ENCODE assay signal across 34 cellular contexts in genomic region chr10:52368725-52369124, GRCh38. TPM values are rescaled to one million over a fixed set of nuclear protein-coding genes. Genes with fewer than 3 reads are reported as not detected.
DNase-seq lines count a peak whose midpoint lies in the region; ATAC-seq and TF ChIP-seq lines count a peak whose summit lies in the region.
"Had no signal": no experiment of that assay in that cellular context is flagged by ENCODE, and none has a peak within 500 bp of the region (broad histone marks: within the 10 kb centered on the region; RNA-seq: fewer than 3 reads in every experiment).

No MANE protein-coding gene starts in this region.

- H3K9me3 Mint-ChIP-seq in neural progenitor cell (peaks cover 24% of the 10 kb centered on the region), natural killer cell (no peaks in the 10 kb centered on the region)
- H3K9me3 Mint-ChIP-seq: activated CD4-positive, alpha-beta T cell treated with anti-CD3 and anti-CD28 coated beads, Interleukin-2, amount 10 ng/mL, durations not matched to agents 24 days and 14 days had no signal

- H4K20me1 ChIP-seq in PC-3 (ENCODE audit: low read length): no peaks in the 10 kb centered on the region
- H4K20me1 ChIP-seq in neural progenitor cell (ENCODE audit: low read depth): no peaks in the 10 kb centered on the region
- H4K20me1 ChIP-seq: BLaER1 had no signal

- POLR2A ChIA-PET in PC-3 (lab: Charles Lee; ENCODE audit: unreplicated experiment): no interaction called here

- H3K27ac Mint-ChIP-seq in neural progenitor cell (no peak overlapping the region), natural killer cell (no peak overlapping the region)
- H3K27ac Mint-ChIP-seq: activated CD4-positive, alpha-beta T cell treated with anti-CD3 and anti-CD28 coated beads, Interleukin-2, amount 10 ng/mL, durations not matched to agents 24 days and 14 days; activated T-helper 2 cell treated with anti-CD3 and anti-CD28 coated beads, Interferon-gamma antibody, Interleukin-2, Interleukin-4, amounts not matched to agents 10 μg/mL and 5 μg/mL and 100 μg/mL, durations not matched to agents 14 hours and 24 hours and 36 hours; brain had no signal

- H3K36me3 ChIP-seq in PC-3 (ENCODE audit: low read depth, low read length) (no peaks in the 10 kb centered on the region), neural progenitor cell (no peaks in the 10 kb centered on the region)
- H3K36me3 ChIP-seq: BLaER1, right atrium auricular region, SJCRH30, uterus had no signal

- H3K27ac ChIP-seq in PC-3 (ENCODE audit: low read length) (no peak overlapping the region), neural progenitor cell (no peak overlapping the region)
- H3K27ac ChIP-seq: BLaER1, dorsolateral prefrontal cortex, right atrium auricular region, SJCRH30, uterus, VCaP had no signal

- H3K9me2 ChIP-seq in PC-3 (replicated peaks; ENCODE audit: low read length): no peaks in the 10 kb centered on the region

- H3K79me2 ChIP-seq in PC-3 (ENCODE audit: low read length) (no peaks in the 10 kb centered on the region), neural progenitor cell (ENCODE audit: low read depth) (no peaks in the 10 kb centered on the region)

- H3K27me3 Mint-ChIP-seq in neural progenitor cell (ENCODE audit: insufficient read depth, low read depth): peaks cover 2% of the 10 kb centered on the region
- H3K27me3 Mint-ChIP-seq in natural killer cell (ENCODE audit: low read depth in 2 of 2): peaks cover 0 to 3% of the 10 kb centered on the region in 2 donors
- H3K27me3 Mint-ChIP-seq: activated CD4-positive, alpha-beta T cell treated with anti-CD3 and anti-CD28 coated beads, Interleukin-2, amount 10 ng/mL, durations not matched to agents 24 days and 14 days had no signal

- H3K36me3 Mint-ChIP-seq in neural progenitor cell: no peaks in the 10 kb centered on the region
- H3K36me3 Mint-ChIP-seq in natural killer cell: no peaks in the 10 kb centered on the region
- H3K36me3 Mint-ChIP-seq: brain had no signal

- no TSS peak for BruUV-seq in PC-3 (replicated peaks; lab: Mats Ljungman, UMichigan)

- no peaks in the 10 kb centered on the region for H3K9me3 ChIP-seq in PC-3 (ENCODE audit: low read length)
- H3K9me3 ChIP-seq in neural progenitor cell (ENCODE audit: low read depth): peaks cover 4% of the 10 kb centered on the region
- H3K9me3 ChIP-seq: right atrium auricular region, SJCRH30, uterus had no signal

- H3K9ac ChIP-seq in PC-3 (ENCODE audit: low read length) (no peak overlapping the region), neural progenitor cell (no peak overlapping the region)
- H3K9ac ChIP-seq: BLaER1 had no signal

- H3K4me3 ChIP-seq in PC-3 (ENCODE audit: low read length): no peak overlapping the region
- no peak overlapping the region for H3K4me3 ChIP-seq in epithelial cell of esophagus (ENCODE audit: low read length)
- no peak overlapping the region for H3K4me3 ChIP-seq in neural progenitor cell
- H3K4me3 ChIP-seq: BLaER1, dorsolateral prefrontal cortex, GM12878, right atrium auricular region, SJCRH30, uterus had no signal

- H3F3A ChIP-seq in PC-3 (ENCODE audit: low read length, unreplicated experiment) (no peaks in the 10 kb centered on the region), neural progenitor cell (ENCODE audit: low read depth) (no peaks in the 10 kb centered on the region)

- DNase-seq in PC-3 (no peak), epithelial cell of esophagus (ENCODE audit: low read depth) (peak; percentile 10), neural progenitor cell (ENCODE audit: low spot score) (no peak), natural killer cell (no peak), GM20000 (ENCODE audit: low spot score) (no peak)
- DNase-seq: activated CD4-positive, alpha-beta T cell treated with anti-CD3 and anti-CD28 coated beads, Interleukin-2, amount 10 ng/mL, durations not matched to agents 24 days and 14 days; activated CD8-positive, alpha-beta memory T cell treated with anti-CD3 and anti-CD28 coated beads for 24 hours; activated naive CD4-positive, alpha-beta T cell treated with anti-CD3 and anti-CD28 coated beads, Interleukin-2, amount 50 U/mL, for 16 hours; activated T-cell treated with anti-CD3 and anti-CD28 coated beads for 4 hours; amniotic stem cell; DMS 273 treated with DMSO at 0.1 percent for 48 hours; dorsolateral prefrontal cortex; EL; GOT3; hypothalamus; Karpas-422; left ventricle myocardium superior; NCI-H1436 treated with DMSO at 0.1 percent for 48 hours; NCI-H2081 treated with DMSO at 0.1 percent for 48 hours; NCI-H774; RPMI8226; SJCRH30; stimulated activated CD4-positive, alpha-beta T cell treated with anti-CD3 and anti-CD28 coated beads, Interleukin-1b, Interleukin-23, amount 100 ng/mL, for 48 hours; stimulated activated naive CD8-positive, alpha-beta T cell treated with anti-CD3 and anti-CD28 coated beads, Interleukin-15, Interleukin-2, amounts not matched to agents 100 U/mL and 50 U/mL, for 24 hours; T-helper 9 cell; uterus had no signal

- H3K27me3 ChIP-seq in PC-3 (ENCODE audit: low read length) (no peaks in the 10 kb centered on the region), neural progenitor cell (no peaks in the 10 kb centered on the region)
- H3K27me3 ChIP-seq: BLaER1, right atrium auricular region, SJCRH30, uterus had no signal

- intact Hi-C loops in PC-3 (cut with micrococcal nuclease) (no loop called here), natural killer cell (cut with micrococcal nuclease) (no loop called here)

- H2AFZ ChIP-seq in PC-3 (ENCODE audit: low read length) (peak overlapping the region; percentile 3; the same call in 1 of the 2 replicates), neural progenitor cell (replicated peaks) (no peak overlapping the region)

- CTCF ChIA-PET in PC-3 (lab: Charles Lee): no interaction called here

- peak; percentile 51 for ATAC-seq in GM18867 (IDR thresholded peaks at IDR 0.05; ENCODE audit: unreplicated experiment)
- peak; percentile 33 for ATAC-seq in PC-3
- no peak for ATAC-seq in natural killer cell
- no peak for ATAC-seq in GM21447 (IDR thresholded peaks at IDR 0.05; ENCODE audit: unreplicated experiment)
- ATAC-seq: GM12878; left ventricle myocardium superior; stimulated activated naive CD8-positive, alpha-beta T cell treated with anti-CD3 and anti-CD28 coated beads, Interleukin-15, Interleukin-2, amounts not matched to agents 100 U/mL and 50 U/mL, for 24 hours had no signal

- no peaks in the 10 kb centered on the region for H3K4me1 ChIP-seq in PC-3 (ENCODE audit: insufficient read depth, low read length)
- H3K4me1 ChIP-seq in neural progenitor cell: no peaks in the 10 kb centered on the region
- H3K4me1 ChIP-seq: BLaER1, right atrium auricular region, SJCRH30, uterus had no signal

- H3K4me3 Mint-ChIP-seq in neural progenitor cell (no peak overlapping the region), natural killer cell (no peak overlapping the region)
- H3K4me3 Mint-ChIP-seq: activated CD4-positive, alpha-beta T cell treated with anti-CD3 and anti-CD28 coated beads, Interleukin-2, amount 10 ng/mL, durations not matched to agents 24 days and 14 days; brain had no signal

- H3K4me2 ChIP-seq in PC-3 (ENCODE audit: low read length): no peak overlapping the region
- no peak overlapping the region for H3K4me2 ChIP-seq in neural progenitor cell
- H3K4me2 ChIP-seq: BLaER1 had no signal

- peak; percentile 56 for TF ChIP-seq CTCF in PC-3 (conservative IDR thresholded peaks at IDR 0.05; ENCODE audit: low read depth, low read length)
- no peak for TF ChIP-seq CTCF in epithelial cell of esophagus (IDR thresholded peaks at IDR 0.05; ENCODE audit: insufficient read depth, low read depth, low read length, missing control alignments)
- TF ChIP-seq CTCF in neural progenitor cell (IDR thresholded peaks at IDR 0.05): peak; percentile 19
- TF ChIP-seq CTCF in natural killer cell (IDR thresholded peaks at IDR 0.05): no peak
- TF ChIP-seq CTCF in GM20000 (IDR thresholded peaks at IDR 0.05; ENCODE audit: extremely low read depth, missing control alignments): no peak

- H3K4me1 Mint-ChIP-seq in neural progenitor cell (no peaks in the 10 kb centered on the region), natural killer cell (no peaks in the 10 kb centered on the region)
- H3K4me1 Mint-ChIP-seq: activated CD4-positive, alpha-beta T cell treated with anti-CD3 and anti-CD28 coated beads, Interleukin-2, amount 10 ng/mL, durations not matched to agents 24 days and 14 days; brain had no signal

RNA-seq across cellular contexts. Expression of gene DKK1, which starts 54.6 kb away (rescaled TPM):
- total RNA-seq in PC-3 (2014; rRNA removed): 1,187 and 1,592 TPM in 2 replicates
- 12.4 and 16.1 TPM in 2 replicates for total RNA-seq in neural progenitor cell (ENCODE audit: low replicate concordance)
- total RNA-seq in natural killer cell: not detected
- total RNA-seq: activated CD4-positive, alpha-beta T cell treated with anti-CD3 and anti-CD28 coated beads, Interleukin-2, amount 10 ng/mL, durations not matched to agents 24 days and 14 days; activated T-helper 2 cell treated with anti-CD3 and anti-CD28 coated beads, Interferon-gamma antibody, Interleukin-2, Interleukin-4, amounts not matched to agents 10 μg/mL and 5 μg/mL and 100 μg/mL, durations not matched to agents 14 hours and 24 hours and 36 hours; left ventricle myocardium superior had no signal

Comparison
In these comparisons a context has a peak if more than half of its experiments do, and no peak if none do; other contexts are left out.
1. ATAC-seq: peak in GM18867 (single experiment) and PC-3 (single experiment); none in natural killer cell (0 of 3) and GM21447 (single experiment).
2. CTCF ChIP-seq: peak in PC-3 (single experiment) and neural progenitor cell (single experiment); none in epithelial cell of esophagus (single experiment), natural killer cell (single experiment) and GM20000 (single experiment).
3. RNA of gene DKK1, which starts 54.6 kb away (total RNA-seq): 1,187 to 1,592 TPM in PC-3; 12.4 to 16.1 TPM in neural progenitor cell and not detected in natural killer cell; every median in the first group is over 10 times any median in the second.